In the genomic region with DNA sequence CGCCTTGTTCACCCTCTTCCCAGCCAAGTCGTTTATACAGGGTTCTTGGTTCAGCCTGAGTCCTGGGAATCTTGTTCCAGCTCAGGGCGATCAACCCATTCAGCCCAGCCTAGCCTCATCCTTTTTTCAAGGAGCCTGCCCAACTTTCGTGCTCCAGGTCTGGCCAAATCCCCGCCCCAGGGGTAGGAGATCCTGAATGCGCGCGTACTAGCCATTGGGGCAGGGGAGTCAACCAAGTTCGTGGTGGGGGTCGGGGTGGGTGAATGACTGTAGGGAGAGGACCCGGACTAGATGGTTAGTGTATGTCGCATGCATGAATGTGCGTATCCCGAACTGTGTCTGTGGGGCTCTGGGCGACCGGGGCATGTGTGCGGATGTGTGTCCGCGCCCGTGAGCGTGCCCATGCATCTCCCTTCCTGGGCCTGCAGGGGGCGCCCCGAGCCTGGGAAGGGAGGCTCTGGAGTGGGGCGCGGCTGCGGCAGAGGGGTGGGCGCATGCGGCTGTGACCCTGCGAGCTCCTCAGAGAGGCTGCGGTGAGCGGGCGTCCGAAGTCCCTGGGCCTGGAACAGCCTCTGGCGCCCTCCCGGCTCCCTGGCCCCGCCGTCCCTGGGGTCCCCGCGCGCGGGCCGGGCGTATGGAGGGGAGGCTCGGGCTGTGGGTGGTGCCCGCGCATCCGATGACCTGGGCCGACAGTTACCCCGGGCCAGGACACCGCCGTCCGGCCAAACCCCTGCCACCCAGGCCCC, we compare ENCODE assay signal across 1 cellular context.
TF ChIP-seq lines count a peak whose summit lies in the region.

No MANE protein-coding gene starts in this region.

TF ChIP-seq in HEK293, 187 proteins besides CTCF, POLR2A, EP300 and RAD21 (continued from another document and continues in another):
- TF ChIP-seq, protein P1, sequence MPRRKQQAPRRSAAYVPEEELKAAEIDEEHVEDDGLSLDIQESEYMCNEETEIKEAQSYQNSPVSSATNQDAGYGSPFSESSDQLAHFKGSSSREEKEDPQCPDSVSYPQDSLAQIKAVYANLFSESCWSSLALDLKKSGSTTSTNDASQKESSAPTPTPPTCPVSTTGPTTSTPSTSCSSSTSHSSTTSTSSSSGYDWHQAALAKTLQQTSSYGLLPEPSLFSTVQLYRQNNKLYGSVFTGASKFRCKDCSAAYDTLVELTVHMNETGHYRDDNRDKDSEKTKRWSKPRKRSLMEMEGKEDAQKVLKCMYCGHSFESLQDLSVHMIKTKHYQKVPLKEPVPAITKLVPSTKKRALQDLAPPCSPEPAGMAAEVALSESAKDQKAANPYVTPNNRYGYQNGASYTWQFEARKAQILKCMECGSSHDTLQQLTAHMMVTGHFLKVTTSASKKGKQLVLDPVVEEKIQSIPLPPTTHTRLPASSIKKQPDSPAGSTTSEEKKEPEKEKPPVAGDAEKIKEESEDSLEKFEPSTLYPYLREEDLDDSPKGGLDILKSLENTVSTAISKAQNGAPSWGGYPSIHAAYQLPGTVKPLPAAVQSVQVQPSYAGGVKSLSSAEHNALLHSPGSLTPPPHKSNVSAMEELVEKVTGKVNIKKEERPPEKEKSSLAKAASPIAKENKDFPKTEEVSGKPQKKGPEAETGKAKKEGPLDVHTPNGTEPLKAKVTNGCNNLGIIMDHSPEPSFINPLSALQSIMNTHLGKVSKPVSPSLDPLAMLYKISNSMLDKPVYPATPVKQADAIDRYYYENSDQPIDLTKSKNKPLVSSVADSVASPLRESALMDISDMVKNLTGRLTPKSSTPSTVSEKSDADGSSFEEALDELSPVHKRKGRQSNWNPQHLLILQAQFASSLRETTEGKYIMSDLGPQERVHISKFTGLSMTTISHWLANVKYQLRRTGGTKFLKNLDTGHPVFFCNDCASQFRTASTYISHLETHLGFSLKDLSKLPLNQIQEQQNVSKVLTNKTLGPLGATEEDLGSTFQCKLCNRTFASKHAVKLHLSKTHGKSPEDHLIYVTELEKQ (tag by site-specific recombination; IDR thresholded peaks at IDR 0.05; ENCODE audit: borderline replicate concordance): no peak
- peak; percentile 12; the same call in 1 of the 2 replicates for TF ChIP-seq GLIS2 (tag by site-specific recombination; IDR thresholded peaks at IDR 0.05)
- peak; percentile 43; the same call in 1 of the 2 replicates for TF ChIP-seq ZNF341 (tag by site-specific recombination; IDR thresholded peaks at IDR 0.05; ENCODE audit: low read depth)
- TF ChIP-seq, protein P2, sequence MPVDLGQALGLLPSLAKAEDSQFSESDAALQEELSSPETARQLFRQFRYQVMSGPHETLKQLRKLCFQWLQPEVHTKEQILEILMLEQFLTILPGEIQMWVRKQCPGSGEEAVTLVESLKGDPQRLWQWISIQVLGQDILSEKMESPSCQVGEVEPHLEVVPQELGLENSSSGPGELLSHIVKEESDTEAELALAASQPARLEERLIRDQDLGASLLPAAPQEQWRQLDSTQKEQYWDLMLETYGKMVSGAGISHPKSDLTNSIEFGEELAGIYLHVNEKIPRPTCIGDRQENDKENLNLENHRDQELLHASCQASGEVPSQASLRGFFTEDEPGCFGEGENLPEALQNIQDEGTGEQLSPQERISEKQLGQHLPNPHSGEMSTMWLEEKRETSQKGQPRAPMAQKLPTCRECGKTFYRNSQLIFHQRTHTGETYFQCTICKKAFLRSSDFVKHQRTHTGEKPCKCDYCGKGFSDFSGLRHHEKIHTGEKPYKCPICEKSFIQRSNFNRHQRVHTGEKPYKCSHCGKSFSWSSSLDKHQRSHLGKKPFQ (tag by site-specific recombination; IDR thresholded peaks at IDR 0.05): no peak
- 0 out of 2 replicates have a peak, but pooled peaks have one; percentile 34 for TF ChIP-seq ZNF654 (tag by site-specific recombination; IDR thresholded peaks at IDR 0.05; ENCODE audit: low read depth)
- TF ChIP-seq ZBTB48 (tag by site-specific recombination; IDR thresholded peaks at IDR 0.05): peak; percentile 48; the same call in 1 of the 2 replicates
- no peak for TF ChIP-seq ZNF169 (tag by site-specific recombination; IDR thresholded peaks at IDR 0.05)
- no peak for TF ChIP-seq ZNF843 (tag by site-specific recombination; IDR thresholded peaks at IDR 0.05)
- TF ChIP-seq ZNF664 (tag by site-specific recombination; IDR thresholded peaks at IDR 0.05): no peak
- TF ChIP-seq, protein P3, sequence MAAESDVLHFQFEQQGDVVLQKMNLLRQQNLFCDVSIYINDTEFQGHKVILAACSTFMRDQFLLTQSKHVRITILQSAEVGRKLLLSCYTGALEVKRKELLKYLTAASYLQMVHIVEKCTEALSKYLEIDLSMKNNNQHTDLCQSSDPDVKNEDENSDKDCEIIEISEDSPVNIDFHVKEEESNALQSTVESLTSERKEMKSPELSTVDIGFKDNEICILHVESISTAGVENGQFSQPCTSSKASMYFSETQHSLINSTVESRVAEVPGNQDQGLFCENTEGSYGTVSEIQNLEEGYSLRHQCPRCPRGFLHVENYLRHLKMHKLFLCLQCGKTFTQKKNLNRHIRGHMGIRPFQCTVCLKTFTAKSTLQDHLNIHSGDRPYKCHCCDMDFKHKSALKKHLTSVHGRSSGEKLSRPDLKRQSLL (tag by site-specific recombination; IDR thresholded peaks at IDR 0.05): no peak
- TF ChIP-seq, protein P4, sequence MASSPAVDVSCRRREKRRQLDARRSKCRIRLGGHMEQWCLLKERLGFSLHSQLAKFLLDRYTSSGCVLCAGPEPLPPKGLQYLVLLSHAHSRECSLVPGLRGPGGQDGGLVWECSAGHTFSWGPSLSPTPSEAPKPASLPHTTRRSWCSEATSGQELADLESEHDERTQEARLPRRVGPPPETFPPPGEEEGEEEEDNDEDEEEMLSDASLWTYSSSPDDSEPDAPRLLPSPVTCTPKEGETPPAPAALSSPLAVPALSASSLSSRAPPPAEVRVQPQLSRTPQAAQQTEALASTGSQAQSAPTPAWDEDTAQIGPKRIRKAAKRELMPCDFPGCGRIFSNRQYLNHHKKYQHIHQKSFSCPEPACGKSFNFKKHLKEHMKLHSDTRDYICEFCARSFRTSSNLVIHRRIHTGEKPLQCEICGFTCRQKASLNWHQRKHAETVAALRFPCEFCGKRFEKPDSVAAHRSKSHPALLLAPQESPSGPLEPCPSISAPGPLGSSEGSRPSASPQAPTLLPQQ (tag by site-specific recombination; IDR thresholded peaks at IDR 0.05): no peak
- peak; percentile 58; the same call in 1 of the 2 replicates for TF ChIP-seq ZNF660 (tag by site-specific recombination; IDR thresholded peaks at IDR 0.05)
- TF ChIP-seq, protein P5, sequence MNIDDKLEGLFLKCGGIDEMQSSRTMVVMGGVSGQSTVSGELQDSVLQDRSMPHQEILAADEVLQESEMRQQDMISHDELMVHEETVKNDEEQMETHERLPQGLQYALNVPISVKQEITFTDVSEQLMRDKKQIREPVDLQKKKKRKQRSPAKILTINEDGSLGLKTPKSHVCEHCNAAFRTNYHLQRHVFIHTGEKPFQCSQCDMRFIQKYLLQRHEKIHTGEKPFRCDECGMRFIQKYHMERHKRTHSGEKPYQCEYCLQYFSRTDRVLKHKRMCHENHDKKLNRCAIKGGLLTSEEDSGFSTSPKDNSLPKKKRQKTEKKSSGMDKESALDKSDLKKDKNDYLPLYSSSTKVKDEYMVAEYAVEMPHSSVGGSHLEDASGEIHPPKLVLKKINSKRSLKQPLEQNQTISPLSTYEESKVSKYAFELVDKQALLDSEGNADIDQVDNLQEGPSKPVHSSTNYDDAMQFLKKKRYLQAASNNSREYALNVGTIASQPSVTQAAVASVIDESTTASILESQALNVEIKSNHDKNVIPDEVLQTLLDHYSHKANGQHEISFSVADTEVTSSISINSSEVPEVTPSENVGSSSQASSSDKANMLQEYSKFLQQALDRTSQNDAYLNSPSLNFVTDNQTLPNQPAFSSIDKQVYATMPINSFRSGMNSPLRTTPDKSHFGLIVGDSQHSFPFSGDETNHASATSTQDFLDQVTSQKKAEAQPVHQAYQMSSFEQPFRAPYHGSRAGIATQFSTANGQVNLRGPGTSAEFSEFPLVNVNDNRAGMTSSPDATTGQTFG (tag by site-specific recombination; IDR thresholded peaks at IDR 0.05; ENCODE audit: borderline replicate concordance): no peak
- no peak for TF ChIP-seq TRIM28 (IDR thresholded peaks at IDR 0.05; ENCODE audit: borderline replicate concordance, low read length)
- TF ChIP-seq, protein P6, sequence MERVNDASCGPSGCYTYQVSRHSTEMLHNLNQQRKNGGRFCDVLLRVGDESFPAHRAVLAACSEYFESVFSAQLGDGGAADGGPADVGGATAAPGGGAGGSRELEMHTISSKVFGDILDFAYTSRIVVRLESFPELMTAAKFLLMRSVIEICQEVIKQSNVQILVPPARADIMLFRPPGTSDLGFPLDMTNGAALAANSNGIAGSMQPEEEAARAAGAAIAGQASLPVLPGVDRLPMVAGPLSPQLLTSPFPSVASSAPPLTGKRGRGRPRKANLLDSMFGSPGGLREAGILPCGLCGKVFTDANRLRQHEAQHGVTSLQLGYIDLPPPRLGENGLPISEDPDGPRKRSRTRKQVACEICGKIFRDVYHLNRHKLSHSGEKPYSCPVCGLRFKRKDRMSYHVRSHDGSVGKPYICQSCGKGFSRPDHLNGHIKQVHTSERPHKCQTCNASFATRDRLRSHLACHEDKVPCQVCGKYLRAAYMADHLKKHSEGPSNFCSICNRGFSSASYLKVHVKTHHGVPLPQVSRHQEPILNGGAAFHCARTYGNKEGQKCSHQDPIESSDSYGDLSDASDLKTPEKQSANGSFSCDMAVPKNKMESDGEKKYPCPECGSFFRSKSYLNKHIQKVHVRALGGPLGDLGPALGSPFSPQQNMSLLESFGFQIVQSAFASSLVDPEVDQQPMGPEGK (tag by site-specific recombination; IDR thresholded peaks at IDR 0.05): peak; percentile 63
- no peak for TF ChIP-seq HOXA7 (CRISPR knock-in tag; IDR thresholded peaks at IDR 0.05; ENCODE audit: borderline replicate concordance)
- no peak for TF ChIP-seq ZNF354C (tag by site-specific recombination; IDR thresholded peaks at IDR 0.05; ENCODE audit: borderline replicate concordance, low read depth)
- no peak for TF ChIP-seq ZNF211 (tag by site-specific recombination; IDR thresholded peaks at IDR 0.05; ENCODE audit: low read depth)
- TF ChIP-seq ZNF132 (tag by site-specific recombination; IDR thresholded peaks at IDR 0.05; ENCODE audit: borderline replicate concordance): no peak
- no peak for TF ChIP-seq ZNF426 (tag by site-specific recombination; IDR thresholded peaks at IDR 0.05)
- TF ChIP-seq ZNF223 (tag by site-specific recombination; IDR thresholded peaks at IDR 0.05): no peak
- TF ChIP-seq, protein P7, sequence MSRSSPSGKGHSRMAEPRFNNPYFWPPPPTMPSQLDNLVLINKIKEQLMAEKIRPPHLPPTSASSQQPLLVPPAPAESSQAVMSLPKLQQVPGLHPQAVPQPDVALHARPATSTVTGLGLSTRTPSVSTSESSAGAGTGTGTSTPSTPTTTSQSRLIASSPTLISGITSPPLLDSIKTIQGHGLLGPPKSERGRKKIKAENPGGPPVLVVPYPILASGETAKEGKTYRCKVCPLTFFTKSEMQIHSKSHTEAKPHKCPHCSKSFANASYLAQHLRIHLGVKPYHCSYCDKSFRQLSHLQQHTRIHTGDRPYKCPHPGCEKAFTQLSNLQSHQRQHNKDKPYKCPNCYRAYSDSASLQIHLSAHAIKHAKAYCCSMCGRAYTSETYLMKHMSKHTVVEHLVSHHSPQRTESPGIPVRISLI (tag by site-specific recombination; IDR thresholded peaks at IDR 0.05): no peak
- TF ChIP-seq ZNF514 (tag by site-specific recombination; IDR thresholded peaks at IDR 0.05): no peak
- TF ChIP-seq ZNF549 (tag by site-specific recombination; IDR thresholded peaks at IDR 0.05): no peak
- no peak for TF ChIP-seq SCRT2 (tag by site-specific recombination; IDR thresholded peaks at IDR 0.05)
- no peak for TF ChIP-seq ZNF350 (tag by site-specific recombination; IDR thresholded peaks at IDR 0.05)
- TF ChIP-seq ZFP3 (tag by site-specific recombination; IDR thresholded peaks at IDR 0.05; ENCODE audit: low read depth): no peak
- no peak for TF ChIP-seq ZNF175 (tag by site-specific recombination; IDR thresholded peaks at IDR 0.05)
- TF ChIP-seq KLF1 (tag by site-specific recombination; IDR thresholded peaks at IDR 0.05): peak; percentile 30; the same call in 1 of the 2 replicates
- 0 out of 2 replicates have a peak, but pooled peaks have one; percentile 23 for TF ChIP-seq ZNF600 (tag by site-specific recombination; IDR thresholded peaks at IDR 0.05)
- TF ChIP-seq, protein P8, sequence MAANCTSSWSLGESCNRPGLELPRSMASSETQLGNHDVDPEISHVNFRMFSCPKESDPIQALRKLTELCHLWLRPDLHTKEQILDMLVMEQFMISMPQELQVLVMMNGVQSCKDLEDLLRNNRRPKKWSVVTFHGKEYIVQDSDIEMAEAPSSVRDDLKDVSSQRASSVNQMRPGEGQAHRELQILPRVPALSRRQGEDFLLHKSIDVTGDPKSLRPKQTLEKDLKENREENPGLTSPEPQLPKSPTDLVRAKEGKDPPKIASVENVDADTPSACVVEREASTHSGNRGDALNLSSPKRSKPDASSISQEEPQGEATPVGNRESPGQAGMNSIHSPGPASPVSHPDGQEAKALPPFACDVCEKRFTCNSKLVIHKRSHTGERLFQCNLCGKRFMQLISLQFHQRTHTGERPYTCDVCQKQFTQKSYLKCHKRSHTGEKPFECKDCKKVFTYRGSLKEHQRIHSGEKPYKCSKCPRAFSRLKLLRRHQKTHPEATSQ (tag by site-specific recombination; IDR thresholded peaks at IDR 0.05): no peak
- no peak for TF ChIP-seq SP7 (tag by site-specific recombination; IDR thresholded peaks at IDR 0.05)
- no peak for TF ChIP-seq ZNF133 (tag by site-specific recombination; IDR thresholded peaks at IDR 0.05)
- no peak for TF ChIP-seq ZNF140 (tag by site-specific recombination; IDR thresholded peaks at IDR 0.05)
- TF ChIP-seq, protein P9, sequence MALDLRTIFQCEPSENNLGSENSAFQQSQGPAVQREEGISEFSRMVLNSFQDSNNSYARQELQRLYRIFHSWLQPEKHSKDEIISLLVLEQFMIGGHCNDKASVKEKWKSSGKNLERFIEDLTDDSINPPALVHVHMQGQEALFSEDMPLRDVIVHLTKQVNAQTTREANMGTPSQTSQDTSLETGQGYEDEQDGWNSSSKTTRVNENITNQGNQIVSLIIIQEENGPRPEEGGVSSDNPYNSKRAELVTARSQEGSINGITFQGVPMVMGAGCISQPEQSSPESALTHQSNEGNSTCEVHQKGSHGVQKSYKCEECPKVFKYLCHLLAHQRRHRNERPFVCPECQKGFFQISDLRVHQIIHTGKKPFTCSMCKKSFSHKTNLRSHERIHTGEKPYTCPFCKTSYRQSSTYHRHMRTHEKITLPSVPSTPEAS (tag by site-specific recombination; IDR thresholded peaks at IDR 0.05): no peak
- TF ChIP-seq, protein P10, sequence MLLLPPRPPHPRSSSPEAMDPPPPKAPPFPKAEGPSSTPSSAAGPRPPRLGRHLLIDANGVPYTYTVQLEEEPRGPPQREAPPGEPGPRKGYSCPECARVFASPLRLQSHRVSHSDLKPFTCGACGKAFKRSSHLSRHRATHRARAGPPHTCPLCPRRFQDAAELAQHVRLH (tag by site-specific recombination; IDR thresholded peaks at IDR 0.05): no peak
- TF ChIP-seq ZNF391 (tag by site-specific recombination; IDR thresholded peaks at IDR 0.05; ENCODE audit: borderline replicate concordance, low read depth): no peak
- TF ChIP-seq ZNF521 (tag by site-specific recombination; IDR thresholded peaks at IDR 0.05): no peak
- no peak for TF ChIP-seq ZNF791 (tag by site-specific recombination; IDR thresholded peaks at IDR 0.05)
- no peak for TF ChIP-seq TCF7L2 (IDR thresholded peaks at IDR 0.05; ENCODE audit: borderline replicate concordance, low read depth, low read length)
- TF ChIP-seq ZNF155 (tag by site-specific recombination; IDR thresholded peaks at IDR 0.05): no peak
- no peak for TF ChIP-seq ZFP37 (tag by site-specific recombination; IDR thresholded peaks at IDR 0.05)
